22 cellular contexts compared by ENCODE assay signal in the genomic region with DNA sequence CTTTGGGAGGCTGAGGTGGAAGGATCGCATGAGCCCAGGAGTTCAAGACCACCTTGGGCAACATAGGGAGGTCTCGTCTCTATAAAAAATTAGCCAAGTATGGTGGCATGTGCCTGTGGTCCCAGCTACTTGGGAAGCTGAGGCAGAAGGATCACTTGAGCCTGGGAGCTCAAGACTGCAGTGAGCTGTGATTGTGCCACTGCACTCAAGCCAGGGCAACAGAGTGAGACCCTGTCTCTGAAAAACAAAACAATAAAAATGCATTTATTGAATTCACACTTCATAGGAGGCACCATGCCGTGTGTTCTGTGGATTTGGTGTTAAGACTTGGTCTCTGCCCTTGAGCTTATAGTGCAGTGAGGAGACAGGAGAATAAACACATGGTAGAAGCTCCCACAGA. TPM values are rescaled to one million over a fixed set of nuclear protein-coding genes. Genes with fewer than 3 reads are reported as not detected.
DNase-seq lines count a peak whose midpoint lies in the region; ATAC-seq and TF ChIP-seq lines count a peak whose summit lies in the region.
"Had no signal": no experiment of that assay in that cellular context is flagged by ENCODE, and none has a peak within 500 bp of the region (broad histone marks: within the 10 kb centered on the region; RNA-seq: fewer than 3 reads in every experiment).

No MANE protein-coding gene starts in this region.

- peak overlapping the region; percentile 99; the same call in 1 of the 2 replicates for H3K4me2 ChIP-seq in BLaER1

- POLR2A ChIA-PET in RWPE1 (lab: Yijun Ruan, JAX; ENCODE audit: low non-redundant PET), result interaction anchor here (0.6 kb wide), 2 partner anchors 11 to 26 kb away, joined by 7 to 8 read pairs; no protein-coding TSS in a partner anchor

- H3K27ac ChIP-seq in BLaER1 (no peak overlapping the region), RWPE1 (peak overlapping the region; percentile 34; the same call in 1 of the 2 replicates)
- H3K27ac ChIP-seq: Peyer's patch, SJCRH30 had no signal

- H3K9ac ChIP-seq in BLaER1, result 0 out of 2 replicates have a peak overlapping the region, but pooled peaks have one; percentile 29

- H3K36me3 Mint-ChIP-seq in dendritic cell treated with granulocyte-macrophage colony-stimulating factor and Interleukin-4, amounts not matched to agents 40 ng/mL and 50 ng/mL, for 4 days (ENCODE audit: low read depth), result peaks cover 25% of the 10 kb centered on the region
- no peaks in the 10 kb centered on the region for H3K36me3 Mint-ChIP-seq in neural crest cell (ENCODE audit: low read depth)

- no peaks in the 10 kb centered on the region for H3K9me3 ChIP-seq in BLaER1
- H3K9me3 ChIP-seq: Peyer's patch, SJCRH30 had no signal

- no peak overlapping the region for H3K27ac Mint-ChIP-seq in dendritic cell treated with granulocyte-macrophage colony-stimulating factor and Interleukin-4, amounts not matched to agents 40 ng/mL and 50 ng/mL, for 4 days
- no peak overlapping the region for H3K27ac Mint-ChIP-seq in neural crest cell (ENCODE audit: unreplicated experiment)

- H3K4me1 Mint-ChIP-seq in dendritic cell treated with granulocyte-macrophage colony-stimulating factor and Interleukin-4, amounts not matched to agents 40 ng/mL and 50 ng/mL, for 4 days (ENCODE audit: low read depth), result peaks cover 36% of the 10 kb centered on the region
- H3K4me1 Mint-ChIP-seq in neural crest cell, result peaks cover 21% of the 10 kb centered on the region

- DNase-seq in RWPE1 (ENCODE audit: low spot score) (no peak), neural crest cell (ENCODE audit: low read depth, low spot score) (no peak), NCI-H2171 treated with DMSO at 0.1 percent for 48 hours (lab: John Stamatoyannopoulos, UW) (no peak), inferior parietal cortex (ENCODE audit: extremely low spot score) (no peak)
- DNase-seq: AML-193; DMS53; GF-D8; KBM-7; NCI-H1092; NCI-H1436 treated with DMSO at 0.1 percent for 48 hours; NCI-H2029; NCI-H345; NCI-H524; NCI-H774; NK-92 treated with Interleukin-12 subunit alpha and Interleukin-12 subunit beta, amount 100 ng/mL, for 24 hours; Peyer's patch; SJCRH30 had no signal

- no peaks in the 10 kb centered on the region for H3K9me3 Mint-ChIP-seq in dendritic cell treated with granulocyte-macrophage colony-stimulating factor and Interleukin-4, amounts not matched to agents 40 ng/mL and 50 ng/mL, for 4 days
- H3K9me3 Mint-ChIP-seq in neural crest cell, result no peaks in the 10 kb centered on the region

- no peak for TF ChIP-seq CTCF in RWPE1 (conservative IDR thresholded peaks at IDR 0.05; ENCODE audit: low read depth)
- no peak for TF ChIP-seq CTCF in neural crest cell (conservative IDR thresholded peaks at IDR 0.05)

- no peak overlapping the region for H3K4me3 ChIP-seq in BLaER1
- H3K4me3 ChIP-seq: Peyer's patch, SJCRH30 had no signal

- H3K4me1 ChIP-seq in BLaER1, result peaks cover 65% of the 10 kb centered on the region

- CTCF ChIA-PET in RWPE1 (lab: Yijun Ruan, JAX), result interaction anchor here (1.2 to 1.3 kb wide), 2 partner anchors 24 kb away, joined by 3 to 4 read pairs; no protein-coding TSS in a partner anchor

- peaks cover 42% of the 10 kb centered on the region for H3K36me3 ChIP-seq in BLaER1
- H3K36me3 ChIP-seq: Peyer's patch, SJCRH30 had no signal

- H4K20me1 ChIP-seq in BLaER1, result peaks cover 80% of the 10 kb centered on the region

- peak overlapping the region; percentile 18 for H3K4me3 Mint-ChIP-seq in dendritic cell treated with granulocyte-macrophage colony-stimulating factor and Interleukin-4, amounts not matched to agents 40 ng/mL and 50 ng/mL, for 4 days
- H3K4me3 Mint-ChIP-seq in neural crest cell, result peak overlapping the region; percentile 86
- H3K4me3 Mint-ChIP-seq: CD14-positive monocyte had no signal

- ATAC-seq in GM19035 (IDR thresholded peaks at IDR 0.05; ENCODE audit: unreplicated experiment) (no peak), HG03469 (IDR thresholded peaks at IDR 0.05; ENCODE audit: unreplicated experiment) (no peak)

- intact Hi-C loops in dendritic cell treated with granulocyte-macrophage colony-stimulating factor and Interleukin-4, amounts not matched to agents 40 ng/mL and 50 ng/mL, for 4 days (cut with micrococcal nuclease), result no loop called here

- peaks cover 13% of the 10 kb centered on the region for H3K27me3 Mint-ChIP-seq in dendritic cell treated with granulocyte-macrophage colony-stimulating factor and Interleukin-4, amounts not matched to agents 40 ng/mL and 50 ng/mL, for 4 days
- peaks cover 14% of the 10 kb centered on the region for H3K27me3 Mint-ChIP-seq in neural crest cell (ENCODE audit: low read depth)

- H3K27me3 ChIP-seq in BLaER1, result no peaks in the 10 kb centered on the region
- H3K27me3 ChIP-seq: SJCRH30 had no signal

RNA-seq across cellular contexts. Expression of gene TBC1D24, which starts 2.4 kb away (rescaled TPM):
- 30.0 and 32.5 TPM in 2 replicates for total RNA-seq in neural crest cell

RNA-seq across cellular contexts. Expression of gene NTN3, which starts 6.2 kb away (rescaled TPM):
- 4.8 and 5.1 TPM in 2 replicates for total RNA-seq in neural crest cell
- total RNA-seq: Peyer's patch had no signal

RNA-seq across cellular contexts. Expression of gene TEDC2, which starts 17.4 kb away (rescaled TPM):
- total RNA-seq in neural crest cell, result 65.1 and 66.5 TPM in 2 replicates

RNA-seq across cellular contexts. Expression of gene ATP6V0C, which starts 36.4 kb away (rescaled TPM):
- 154 and 159 TPM in 2 replicates for total RNA-seq in neural crest cell

RNA-seq across cellular contexts. Expression of gene AMDHD2, which starts 42.8 kb away (rescaled TPM):
- total RNA-seq in neural crest cell, result 50.9 and 58.3 TPM in 2 replicates
